12 cellular contexts compared by ENCODE assay signal in the genomic region with DNA sequence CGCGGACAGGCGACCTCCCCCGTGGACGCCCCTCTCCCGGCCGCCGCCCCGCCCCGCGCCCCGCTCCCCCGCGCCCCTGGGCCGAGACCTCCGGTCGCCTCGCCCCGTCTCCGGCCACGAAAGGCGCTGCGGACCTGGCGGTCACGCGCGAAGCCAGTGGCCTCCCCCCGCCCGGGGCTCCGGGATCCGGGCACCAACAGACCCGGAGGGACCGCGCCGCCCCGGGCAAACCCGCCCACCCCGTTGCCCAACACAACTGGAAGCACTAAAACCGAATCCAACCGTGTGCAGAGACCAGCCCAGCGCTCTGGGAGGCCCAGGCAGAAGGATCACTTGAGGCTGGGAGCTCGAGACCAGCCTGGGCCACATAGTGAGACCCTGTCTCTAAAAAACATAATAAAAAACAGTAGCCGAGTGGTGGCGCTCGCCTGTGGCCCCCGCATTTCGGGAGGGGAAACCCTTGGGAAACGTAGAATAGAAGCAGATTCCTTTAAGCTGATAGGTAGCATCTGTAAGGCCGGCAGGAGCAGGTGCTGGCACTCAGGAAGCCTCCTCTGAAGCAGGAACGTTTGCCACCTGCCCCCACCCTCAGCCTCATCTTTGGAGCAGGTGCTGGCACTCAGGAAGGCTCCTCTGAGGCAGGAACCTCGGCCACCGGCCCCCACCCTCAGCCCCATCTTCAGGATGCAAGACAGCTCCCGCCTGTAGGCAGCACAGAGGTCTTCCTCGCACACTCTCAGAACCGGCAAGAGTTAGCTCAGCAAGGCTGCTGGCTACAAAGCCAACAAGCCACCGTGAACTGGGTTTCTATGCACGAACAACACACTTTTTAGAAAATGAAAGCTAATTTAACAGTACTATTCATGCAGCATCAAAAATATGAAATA. TPM values are rescaled to one million over a fixed set of nuclear protein-coding genes. Genes with fewer than 3 reads are reported as not detected.
A peak's percentile ranks its signal among the peaks of the same experiment; 100 is the strongest.
DNase-seq lines count a peak whose midpoint lies in the region; ATAC-seq and TF ChIP-seq lines count a peak whose summit lies in the region.
"Had no signal": no experiment of that assay in that cellular context is flagged by ENCODE, and none has a peak within 500 bp of the region (broad histone marks: within the 10 kb centered on the region; RNA-seq: fewer than 3 reads in every experiment).

No MANE protein-coding gene starts in this region.

- intact Hi-C loops in activated CD4-positive, alpha-beta T cell treated with anti-CD3 and anti-CD28 coated beads, Interleukin-2, amount 10 ng/mL, durations not matched to agents 24 days and 14 days (cut with micrococcal nuclease) = loop anchor here (5.0 kb wide), 1 partner anchor 83 kb away; the partner anchor contains the start of gene CEP72

- H3K4me3 Mint-ChIP-seq in activated CD4-positive, alpha-beta T cell treated with anti-CD3 and anti-CD28 coated beads, Interleukin-2, amount 10 ng/mL, durations not matched to agents 24 days and 14 days = peak overlapping the region; percentile 30
- H3K4me3 Mint-ChIP-seq in activated naive CD8-positive, alpha-beta T cell treated with anti-CD3 and anti-CD28 coated beads, Interleukin-2, amount 10 ng/mL, durations not matched to agents 7 days and 5 days = peak overlapping the region; percentile 61
- H3K4me3 Mint-ChIP-seq in stimulated activated effector memory CD8-positive, alpha-beta T cell treated with anti-CD3 and anti-CD28 coated beads, Interleukin-12 subunit alpha, Interleukin-12 subunit beta, amount 100 ng/mL, for 72 hours = peak overlapping the region; percentile 45

- H3K4me3 ChIP-seq in foreskin fibroblast (ENCODE audit: low read depth in 1 of 2, low read length in 2 of 2) = no peak overlapping the region

- DNase-seq in activated CD4-positive, alpha-beta T cell treated with anti-CD3 and anti-CD28 coated beads, Interleukin-2, amount 10 ng/mL, durations not matched to agents 24 days and 14 days = peak; percentile 68
- no peak for DNase-seq in activated CD4-positive, alpha-beta T cell treated with anti-CD3 and anti-CD28 coated beads, Interleukin-2, amount 50 U/mL, for 4 hours
- DNase-seq in KBM-7 = peak; percentile 28
- peak; percentile 47 for DNase-seq in activated naive CD8-positive, alpha-beta T cell treated with anti-CD3 and anti-CD28 coated beads, Interleukin-2, amount 10 ng/mL, durations not matched to agents 7 days and 5 days
- no peak for DNase-seq in stimulated activated effector memory CD8-positive, alpha-beta T cell treated with anti-CD3 and anti-CD28 coated beads, Interleukin-12 subunit alpha, Interleukin-12 subunit beta, amount 100 ng/mL, for 72 hours (ENCODE audit: low spot score in 2 of 2)
- DNase-seq in foreskin fibroblast = no peak
- DNase-seq: activated CD8-positive, alpha-beta memory T cell treated with anti-CD3 and anti-CD28 coated beads, Interleukin-2, amount 50 U/mL, for 4 hours; NCI-H2227 treated with DMSO at 0.1 percent for 48 hours; SW 1271; trophoblast cell had no signal

- peaks cover 50% of the 10 kb centered on the region for H3K27me3 Mint-ChIP-seq in activated CD4-positive, alpha-beta T cell treated with anti-CD3 and anti-CD28 coated beads, Interleukin-2, amount 10 ng/mL, durations not matched to agents 24 days and 14 days
- peaks cover 54% of the 10 kb centered on the region for H3K27me3 Mint-ChIP-seq in activated naive CD8-positive, alpha-beta T cell treated with anti-CD3 and anti-CD28 coated beads, Interleukin-2, amount 10 ng/mL, durations not matched to agents 7 days and 5 days

- H3K36me3 Mint-ChIP-seq in activated CD4-positive, alpha-beta T cell treated with anti-CD3 and anti-CD28 coated beads, Interleukin-2, amount 10 ng/mL, durations not matched to agents 24 days and 14 days (ENCODE audit: low read depth) = no peaks in the 10 kb centered on the region
- H3K36me3 Mint-ChIP-seq in activated naive CD8-positive, alpha-beta T cell treated with anti-CD3 and anti-CD28 coated beads, Interleukin-2, amount 10 ng/mL, durations not matched to agents 7 days and 5 days = no peaks in the 10 kb centered on the region
- no peaks in the 10 kb centered on the region for H3K36me3 Mint-ChIP-seq in stimulated activated effector memory CD8-positive, alpha-beta T cell treated with anti-CD3 and anti-CD28 coated beads, Interleukin-12 subunit alpha, Interleukin-12 subunit beta, amount 100 ng/mL, for 72 hours

- peaks cover 25% of the 10 kb centered on the region for H3K4me1 Mint-ChIP-seq in activated CD4-positive, alpha-beta T cell treated with anti-CD3 and anti-CD28 coated beads, Interleukin-2, amount 10 ng/mL, durations not matched to agents 24 days and 14 days
- H3K4me1 Mint-ChIP-seq in activated naive CD8-positive, alpha-beta T cell treated with anti-CD3 and anti-CD28 coated beads, Interleukin-2, amount 10 ng/mL, durations not matched to agents 7 days and 5 days = peaks cover 31% of the 10 kb centered on the region
- H3K4me1 Mint-ChIP-seq in stimulated activated effector memory CD8-positive, alpha-beta T cell treated with anti-CD3 and anti-CD28 coated beads, Interleukin-12 subunit alpha, Interleukin-12 subunit beta, amount 100 ng/mL, for 72 hours = peaks cover 29% of the 10 kb centered on the region

- in situ Hi-C loops in KBM-7 (cut with MboI; ENCODE audit: low pct_unique_long_range_greater_than_20kb, low sequenced_read_pairs) = no loop called here

- POLR2A ChIA-PET in activated naive CD8-positive, alpha-beta T cell treated with anti-CD3 and anti-CD28 coated beads, Interleukin-2, amount 10 ng/mL, durations not matched to agents 7 days and 5 days (lab: Charles Lee) = interaction anchor here (0.8 to 1.7 kb wide), 5 partner anchors 9 to 83 kb away, joined by 3 to 8 read pairs (median 4); no protein-coding TSS in a partner anchor

- ATAC-seq in activated naive CD8-positive, alpha-beta T cell treated with anti-CD3 and anti-CD28 coated beads, Interleukin-2, amount 10 ng/mL, durations not matched to agents 7 days and 5 days (ENCODE audit: low read depth) = peak; percentile 35
- no peak for ATAC-seq in stimulated activated effector memory CD8-positive, alpha-beta T cell treated with anti-CD3 and anti-CD28 coated beads, Interleukin-12 subunit alpha, Interleukin-12 subunit beta, amount 100 ng/mL, for 72 hours
- ATAC-seq in HG03460 (IDR thresholded peaks at IDR 0.05; ENCODE audit: unreplicated experiment) (no peak), HG03342 (IDR thresholded peaks at IDR 0.05; ENCODE audit: unreplicated experiment) (no peak)

- H3K27ac Mint-ChIP-seq in activated CD4-positive, alpha-beta T cell treated with anti-CD3 and anti-CD28 coated beads, Interleukin-2, amount 10 ng/mL, durations not matched to agents 24 days and 14 days = peak overlapping the region; percentile 49
- H3K27ac Mint-ChIP-seq in activated naive CD8-positive, alpha-beta T cell treated with anti-CD3 and anti-CD28 coated beads, Interleukin-2, amount 10 ng/mL, durations not matched to agents 7 days and 5 days = no peak overlapping the region
- H3K27ac Mint-ChIP-seq in stimulated activated effector memory CD8-positive, alpha-beta T cell treated with anti-CD3 and anti-CD28 coated beads, Interleukin-12 subunit alpha, Interleukin-12 subunit beta, amount 100 ng/mL, for 72 hours = no peak overlapping the region

- no peaks in the 10 kb centered on the region for H3K9me3 Mint-ChIP-seq in activated CD4-positive, alpha-beta T cell treated with anti-CD3 and anti-CD28 coated beads, Interleukin-2, amount 10 ng/mL, durations not matched to agents 24 days and 14 days
- no peaks in the 10 kb centered on the region for H3K9me3 Mint-ChIP-seq in activated naive CD8-positive, alpha-beta T cell treated with anti-CD3 and anti-CD28 coated beads, Interleukin-2, amount 10 ng/mL, durations not matched to agents 7 days and 5 days
- no peaks in the 10 kb centered on the region for H3K9me3 Mint-ChIP-seq in stimulated activated effector memory CD8-positive, alpha-beta T cell treated with anti-CD3 and anti-CD28 coated beads, Interleukin-12 subunit alpha, Interleukin-12 subunit beta, amount 100 ng/mL, for 72 hours

- no peak for TF ChIP-seq CTCF in foreskin fibroblast (IDR thresholded peaks at IDR 0.05; ENCODE audit: low read depth, low read length)

RNA-seq across cellular contexts. Expression of gene SLC9A3, which starts 4.6 kb away (rescaled TPM):
- total RNA-seq in activated CD4-positive, alpha-beta T cell treated with anti-CD3 and anti-CD28 coated beads, Interleukin-2, amount 10 ng/mL, durations not matched to agents 24 days and 14 days = 3.0 and 3.3 TPM in 2 replicates
- 1 to 10 TPM; 2.0 to 2.3 TPM for total RNA-seq in activated naive CD8-positive, alpha-beta T cell treated with anti-CD3 and anti-CD28 coated beads, Interleukin-2, amount 10 ng/mL, durations not matched to agents 7 days and 5 days

Comparison
In these comparisons a context has a peak if more than half of its experiments do, and no peak if none do; other contexts are left out.
1. DNase-seq: peak in activated CD4-positive, alpha-beta T cell treated with anti-CD3 and anti-CD28 coated beads, Interleukin-2, amount 10 ng/mL, durations not matched to agents 24 days and 14 days (single experiment), KBM-7 (single experiment) and activated naive CD8-positive, alpha-beta T cell treated with anti-CD3 and anti-CD28 coated beads, Interleukin-2, amount 10 ng/mL, durations not matched to agents 7 days and 5 days (single experiment); none in activated CD4-positive, alpha-beta T cell treated with anti-CD3 and anti-CD28 coated beads, Interleukin-2, amount 50 U/mL, for 4 hours (0 of 2), stimulated activated effector memory CD8-positive, alpha-beta T cell treated with anti-CD3 and anti-CD28 coated beads, Interleukin-12 subunit alpha, Interleukin-12 subunit beta, amount 100 ng/mL, for 72 hours (0 of 2) and foreskin fibroblast (0 of 2).
2. Peak in every context shown above with its lines, with median percentiles within 50 percentile points of each other: H3K4me3 Mint-ChIP-seq.